In the genomic region with DNA sequence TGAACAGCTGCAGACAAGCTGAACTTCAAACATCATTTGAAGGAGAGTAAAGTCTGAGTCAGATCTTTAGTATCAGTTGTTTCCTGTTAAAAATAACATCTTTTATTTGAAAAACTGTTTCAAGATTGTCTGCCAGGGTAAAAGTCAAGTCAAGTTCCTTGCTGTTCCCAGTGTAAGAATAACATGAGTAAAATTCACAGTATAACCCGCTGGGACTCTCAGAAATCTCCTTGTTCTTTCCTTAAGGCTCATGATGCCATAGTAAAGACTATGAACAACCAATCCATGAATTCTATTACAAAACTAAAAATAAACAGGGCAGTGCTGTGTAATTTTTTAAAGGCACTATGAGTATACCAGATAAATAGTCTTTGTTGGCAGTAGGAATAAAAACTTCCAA, we compare ENCODE assay signal across 21 cellular contexts.
DNase-seq lines count a peak whose midpoint lies in the region; ATAC-seq and TF ChIP-seq lines count a peak whose summit lies in the region.
"Had no signal": no experiment of that assay in that cellular context is flagged by ENCODE, and none has a peak within 500 bp of the region (broad histone marks: within the 10 kb centered on the region; RNA-seq: fewer than 3 reads in every experiment).

No MANE protein-coding gene starts in this region.

- no peaks in the 10 kb centered on the region for H3K36me3 Mint-ChIP-seq in osteocyte (ENCODE audit: unreplicated experiment)
- no peaks in the 10 kb centered on the region for H3K36me3 Mint-ChIP-seq in CD4-positive, alpha-beta T cell (ENCODE audit: low read depth)
- no peaks in the 10 kb centered on the region for H3K36me3 Mint-ChIP-seq in activated T-cell treated with anti-CD3 and anti-CD28 coated beads, Interleukin-2, amount 50 U/mL, for 72 hours (ENCODE audit: insufficient read depth in 2 of 2)

- peaks cover 14% of the 10 kb centered on the region for H3K4me1 Mint-ChIP-seq in osteocyte (ENCODE audit: unreplicated experiment)
- no peaks in the 10 kb centered on the region for H3K4me1 Mint-ChIP-seq in CD4-positive, alpha-beta T cell (ENCODE audit: low read depth)
- H3K4me1 Mint-ChIP-seq in activated T-cell treated with anti-CD3 and anti-CD28 coated beads, Interleukin-2, amount 50 U/mL, for 72 hours (ENCODE audit: low read depth), result no peaks in the 10 kb centered on the region
- H3K4me1 Mint-ChIP-seq: B cell had no signal

- POLR2A ChIA-PET in CD4-positive, alpha-beta T cell (lab: Charles Lee), result no interaction called here

- ATAC-seq in gastrocnemius medialis (no peak), heart left ventricle (no peak)
- ATAC-seq in CD4-positive, alpha-beta T cell (ENCODE audit: poor library complexity), result no peak
- ATAC-seq in activated T-cell treated with anti-CD3 and anti-CD28 coated beads, Interleukin-2, amount 50 U/mL, for 72 hours (replicated peaks in 1 of 2), result no peak
- ATAC-seq: K562, Right ventricle myocardium inferior had no signal

- intact Hi-C loops in gastrocnemius medialis (cut with DNase I; ENCODE audit: low total_unique reads), result no loop called here
- intact Hi-C loops in CD4-positive, alpha-beta T cell (cut with DNase I, micrococcal nuclease), result no loop called here
- intact Hi-C loops in heart left ventricle (cut with DNase I), result no loop called here

- H3K27ac ChIP-seq in brain microvascular endothelial cell (no peak overlapping the region), gastrocnemius medialis (no peak overlapping the region), heart left ventricle (no peak overlapping the region)
- no peak overlapping the region for H3K27ac ChIP-seq in CD4-positive, alpha-beta T cell (ENCODE audit: low read depth, low read length)

- 80 to 100% (median 86%) methylated on average over 1 of the region's 1 CpG for WGBS in heart left ventricle, 4 donors

- no peak for TF ChIP-seq POLR2A in gastrocnemius medialis (IDR thresholded peaks at IDR 0.05)
- TF ChIP-seq POLR2A in heart left ventricle (IDR thresholded peaks at IDR 0.05), result no peak

- CTCF ChIA-PET in CD4-positive, alpha-beta T cell (lab: Charles Lee), result no interaction called here

- peak; percentile 39 for DNase-seq in EH (ENCODE audit: low read depth)
- peak; percentile 6 for DNase-seq in brain microvascular endothelial cell
- DNase-seq in foreskin fibroblast, result peak; percentile 18 to 38
- DNase-seq in osteocyte (ENCODE audit: extremely low spot score, unreplicated experiment), result no peak
- no peak for DNase-seq in gastrocnemius medialis
- no peak for DNase-seq in CD4-positive, alpha-beta T cell
- DNase-seq in heart left ventricle, result no peak
- DNase-seq in activated T-cell treated with anti-CD3 and anti-CD28 coated beads, Interleukin-2, amount 50 U/mL, for 72 hours, result no peak
- DNase-seq: 8988T, COR-L47, DMS153, GF-D8, GOT3, MV-4-11, NCI-H1694 treated with DMSO at 0.1 percent for 48 hours, NCI-H2107, NCI-H510A treated with DMSO at 0.1 percent for 48 hours, NCI-H774 had no signal

- no peak for TF ChIP-seq CTCF in brain microvascular endothelial cell (IDR thresholded peaks at IDR 0.05; ENCODE audit: low read depth, low read length, missing control alignments)
- no peak for TF ChIP-seq CTCF in foreskin fibroblast (IDR thresholded peaks at IDR 0.05; ENCODE audit: low read depth, low read length)
- no peak for TF ChIP-seq CTCF in osteocyte (IDR thresholded peaks at IDR 0.05)
- no peak for TF ChIP-seq CTCF in gastrocnemius medialis (IDR thresholded peaks at IDR 0.05 in 4 of 5, conservative IDR thresholded peaks at IDR 0.05 in 1 of 5)
- no peak for TF ChIP-seq CTCF in CD4-positive, alpha-beta T cell (IDR thresholded peaks at IDR 0.05)
- no peak for TF ChIP-seq CTCF in heart left ventricle (IDR thresholded peaks at IDR 0.05)

- no peak overlapping the region for H3K4me3 ChIP-seq in brain microvascular endothelial cell (ENCODE audit: low read depth, low read length)
- H3K4me3 ChIP-seq in foreskin fibroblast (ENCODE audit: low read depth in 1 of 2, low read length in 2 of 2), result no peak overlapping the region
- H3K4me3 ChIP-seq in gastrocnemius medialis, result no peak overlapping the region
- no peak overlapping the region for H3K4me3 ChIP-seq in heart left ventricle
- H3K4me3 ChIP-seq: K562 had no signal

- H3K27ac Mint-ChIP-seq in osteocyte (ENCODE audit: unreplicated experiment), result peak overlapping the region; percentile 6
- H3K27ac Mint-ChIP-seq in CD4-positive, alpha-beta T cell, result no peak overlapping the region
- no peak overlapping the region for H3K27ac Mint-ChIP-seq in activated T-cell treated with anti-CD3 and anti-CD28 coated beads, Interleukin-2, amount 50 U/mL, for 72 hours
- H3K27ac Mint-ChIP-seq: B cell had no signal

- H3K4me1 ChIP-seq in gastrocnemius medialis (no peaks in the 10 kb centered on the region), heart left ventricle (peaks cover 0 to 5% (median 0%) of the 10 kb centered on the region in 12 donors)

- no peak overlapping the region for H3K4me3 Mint-ChIP-seq in osteocyte (ENCODE audit: unreplicated experiment)
- H3K4me3 Mint-ChIP-seq in CD4-positive, alpha-beta T cell, result no peak overlapping the region
- H3K4me3 Mint-ChIP-seq in activated T-cell treated with anti-CD3 and anti-CD28 coated beads, Interleukin-2, amount 50 U/mL, for 72 hours, result no peak overlapping the region
- H3K4me3 Mint-ChIP-seq: B cell had no signal

- in situ Hi-C loops in brain microvascular endothelial cell (cut with HindIII; ENCODE audit: low pct_ligation_motif_present, low sequenced_read_pairs), result no loop called here
- in situ Hi-C loops in gastrocnemius medialis (cut with MboI; ENCODE audit: low sequenced_read_pairs in 4 of 4), result no loop called here

- H3K27me3 ChIP-seq in brain microvascular endothelial cell (replicated peaks) (no peaks in the 10 kb centered on the region), gastrocnemius medialis (peaks cover 0 to 2% (median 0%) of the 10 kb centered on the region in 3 donors), heart left ventricle (peaks cover 0 to 61% (median 8%) of the 10 kb centered on the region in 9 donors)
- H3K27me3 ChIP-seq in CD4-positive, alpha-beta T cell (ENCODE audit: control insufficient read depth, insufficient read depth, low read length), result no peaks in the 10 kb centered on the region

- peaks cover 3% of the 10 kb centered on the region for H3K9me3 Mint-ChIP-seq in osteocyte (ENCODE audit: unreplicated experiment)
- H3K9me3 Mint-ChIP-seq in CD4-positive, alpha-beta T cell, result no peaks in the 10 kb centered on the region
- peaks cover 0 to 6% of the 10 kb centered on the region in 2 donors for H3K9me3 Mint-ChIP-seq in activated T-cell treated with anti-CD3 and anti-CD28 coated beads, Interleukin-2, amount 50 U/mL, for 72 hours

- H3K36me3 ChIP-seq in brain microvascular endothelial cell (replicated peaks) (no peaks in the 10 kb centered on the region), gastrocnemius medialis (no peaks in the 10 kb centered on the region), heart left ventricle (no peaks in the 10 kb centered on the region)

- H3K9me3 ChIP-seq in gastrocnemius medialis, result no peaks in the 10 kb centered on the region
- H3K9me3 ChIP-seq in CD4-positive, alpha-beta T cell (ENCODE audit: control insufficient read depth, low read length), result no peaks in the 10 kb centered on the region
- no peaks in the 10 kb centered on the region for H3K9me3 ChIP-seq in heart left ventricle

- H3K27me3 Mint-ChIP-seq in osteocyte (ENCODE audit: unreplicated experiment), result no peaks in the 10 kb centered on the region
- H3K27me3 Mint-ChIP-seq in CD4-positive, alpha-beta T cell, result peaks cover 9% of the 10 kb centered on the region
- H3K27me3 Mint-ChIP-seq in activated T-cell treated with anti-CD3 and anti-CD28 coated beads, Interleukin-2, amount 50 U/mL, for 72 hours (ENCODE audit: low read depth), result peaks cover 17% of the 10 kb centered on the region

Comparison
In these comparisons a context has a peak if more than half of its experiments do, and no peak if none do; other contexts are left out.
1. DNase-seq: peak in EH (single experiment), brain microvascular endothelial cell (single experiment) and foreskin fibroblast (2 of 2); none in osteocyte (single experiment), gastrocnemius medialis (0 of 2), CD4-positive, alpha-beta T cell (0 of 10), heart left ventricle (0 of 5) and activated T-cell treated with anti-CD3 and anti-CD28 coated beads, Interleukin-2, amount 50 U/mL, for 72 hours (0 of 2).